In genomic region chr1:226862900-226863299, GRCh38 we compare ENCODE assay signal across 16 cellular contexts. TPM values are rescaled to one million over a fixed set of nuclear protein-coding genes. Genes with fewer than 3 reads are reported as not detected.
DNase-seq lines count a peak whose midpoint lies in the region; ATAC-seq and TF ChIP-seq lines count a peak whose summit lies in the region.
"Had no signal": no experiment of that assay in that cellular context is flagged by ENCODE, and none has a peak within 500 bp of the region (broad histone marks: within the 10 kb centered on the region; RNA-seq: fewer than 3 reads in every experiment).

No MANE protein-coding gene starts in this region.

- TF ChIP-seq CTCF in fibroblast of pulmonary artery (IDR thresholded peaks at IDR 0.05; ENCODE audit: low read length, missing control alignments) (no peak), suprapubic skin (IDR thresholded peaks at IDR 0.05) (no peak)

- H3K9ac ChIP-seq in adipocyte (ENCODE audit: low read length) = no peak overlapping the region

- no peaks in the 10 kb centered on the region for H3K27me3 ChIP-seq in adipocyte (replicated peaks; ENCODE audit: control insufficient read depth, insufficient read depth, low read length)
- no peaks in the 10 kb centered on the region for H3K27me3 ChIP-seq in suprapubic skin

- no peaks in the 10 kb centered on the region for H3K9me3 ChIP-seq in adipocyte (ENCODE audit: control insufficient read depth, low read length)
- H3K9me3 ChIP-seq in suprapubic skin = no peaks in the 10 kb centered on the region
- H3K9me3 ChIP-seq: neutrophil had no signal

- no peak for DNase-seq in left ventricle myocardium superior
- no peak for DNase-seq in cardiac septum (ENCODE audit: low spot score)
- peak; percentile 51 for DNase-seq in adipocyte (ENCODE audit: low read depth)
- DNase-seq in fibroblast of pulmonary artery (ENCODE audit: low read depth) = peak; percentile 75
- no peak for DNase-seq in suprapubic skin (ENCODE audit: low spot score in 2 of 2)
- DNase-seq in NCI-H187 (lab: John Stamatoyannopoulos, UW) = no peak
- DNase-seq: activated naive CD8-positive, alpha-beta T cell treated with anti-CD3 and anti-CD28 coated beads, Interleukin-2, amount 10 ng/mL, durations not matched to agents 7 days and 5 days; cortex of kidney; immature natural killer cell; NCI-H2029; NCI-H526 treated with DMSO at 0.1 percent for 48 hours; stimulated activated naive CD8-positive, alpha-beta T cell treated with anti-CD3 and anti-CD28 coated beads, Interleukin-15, Interleukin-2, amounts not matched to agents 100 U/mL and 50 U/mL, for 24 hours had no signal

- ATAC-seq in left ventricle myocardium superior (peak; percentile 25), HG02678 (IDR thresholded peaks at IDR 0.05; ENCODE audit: unreplicated experiment) (no peak), HG02610 (IDR thresholded peaks at IDR 0.05; ENCODE audit: unreplicated experiment) (no peak)

- H3K36me3 ChIP-seq in adipocyte (ENCODE audit: control insufficient read depth, insufficient read depth, low read length, severe bottlenecking) (no peaks in the 10 kb centered on the region), suprapubic skin (no peaks in the 10 kb centered on the region)
- H3K36me3 ChIP-seq: neutrophil had no signal

- TF ChIP-seq EP300 in suprapubic skin (IDR thresholded peaks at IDR 0.05) = no peak

- TF ChIP-seq POLR2A in suprapubic skin (IDR thresholded peaks at IDR 0.05) = no peak

- intact Hi-C loops in left ventricle myocardium superior (cut with micrococcal nuclease) = no loop called here
- intact Hi-C loops in cardiac septum (cut with DNase I) = no loop called here

- peaks cover 11% of the 10 kb centered on the region for H3K4me1 ChIP-seq in adipocyte (ENCODE audit: control insufficient read depth, insufficient read depth, low read length)
- peaks cover 14% of the 10 kb centered on the region for H3K4me1 ChIP-seq in suprapubic skin

- H3K4me3 ChIP-seq in adipocyte (ENCODE audit: low read length) (no peak overlapping the region), fibroblast of pulmonary artery (replicated peaks; ENCODE audit: low read depth, low read length) (no peak overlapping the region), suprapubic skin (no peak overlapping the region)

- H3K27ac ChIP-seq in suprapubic skin = peak overlapping the region; percentile 50
- H3K27ac ChIP-seq: neutrophil, RWPE1 had no signal

RNA-seq across cellular contexts. Expression of gene PSEN2, which starts 7.5 kb away (rescaled TPM):
- total RNA-seq in left ventricle myocardium superior (22.8 TPM), cardiac septum (21.5 TPM), suprapubic skin (10 to 100 TPM; 14.9 to 28.5 (median 20.2) TPM)

Comparison
In these comparisons a context has a peak if more than half of its experiments do, and no peak if none do; other contexts are left out.
1. DNase-seq: peak in adipocyte (single experiment) and fibroblast of pulmonary artery (single experiment); none in left ventricle myocardium superior (single experiment), cardiac septum (single experiment), suprapubic skin (0 of 2) and NCI-H187 (0 of 2).